10 cellular contexts compared by ENCODE assay signal in the genomic region with DNA sequence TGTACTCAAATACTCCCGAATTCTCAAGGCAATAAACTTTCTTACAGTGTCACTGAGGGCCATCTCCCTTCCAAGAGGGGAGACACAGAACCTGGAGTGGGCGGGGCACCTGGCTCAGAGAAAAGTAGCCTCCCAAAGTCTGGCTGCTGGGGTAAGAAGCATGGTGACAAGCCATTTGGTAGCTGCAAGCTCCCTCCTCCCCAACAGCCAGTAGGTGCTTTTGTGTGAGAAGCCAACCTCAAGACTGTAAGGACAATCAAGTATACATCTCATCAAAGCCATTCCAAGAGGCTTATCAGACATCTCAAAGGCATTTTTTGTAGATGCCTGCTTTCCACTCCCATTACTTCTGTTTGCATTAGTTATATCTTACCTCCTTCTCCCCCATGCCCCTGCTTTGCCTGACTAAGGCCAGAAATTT. TPM values are rescaled to one million over a fixed set of nuclear protein-coding genes. Genes with fewer than 3 reads are reported as not detected.
A peak's percentile ranks its signal among the peaks of the same experiment; 100 is the strongest.
DNase-seq lines count a peak whose midpoint lies in the region; ATAC-seq and TF ChIP-seq lines count a peak whose summit lies in the region.
"Had no signal": no experiment of that assay in that cellular context is flagged by ENCODE, and none has a peak within 500 bp of the region (broad histone marks: within the 10 kb centered on the region; RNA-seq: fewer than 3 reads in every experiment).

No MANE protein-coding gene starts in this region.

- H3K9ac ChIP-seq in fibroblast of lung (ENCODE audit: insufficient read depth, low read length): peak overlapping the region; percentile 84

- no peak overlapping the region for H2AFZ ChIP-seq in fibroblast of lung (ENCODE audit: low read length)

- H3K27me3 ChIP-seq in heart right ventricle (peaks cover 0 to 19% (median 0%) of the 10 kb centered on the region in 7 donors), fibroblast of lung (ENCODE audit: control insufficient read depth, insufficient read depth, low read length) (no peaks in the 10 kb centered on the region)

- DNase-seq in heart right ventricle: peak; percentile 12 to 18
- DNase-seq in Right ventricle myocardium superior: no peak
- DNase-seq in fibroblast of lung (ENCODE audit: low read depth in 2 of 2): peak in 1 of 2 donors; percentile 56
- peak; percentile 28 for DNase-seq in nephron progenitor cell
- no peak for DNase-seq in ureter (ENCODE audit: low spot score)
- DNase-seq in NOMO-1 treated with dmso at 0.1 percent for 144 hours (lab: John Stamatoyannopoulos, UW; ENCODE audit: unreplicated experiment): no peak
- no peak for DNase-seq in LoVo (ENCODE audit: low spot score)
- DNase-seq: NCI-H2171 treated with DMSO at 0.1 percent for 48 hours, T-helper 9 cell had no signal

- no peak for TF ChIP-seq CTCF in heart right ventricle (IDR thresholded peaks at IDR 0.05)
- TF ChIP-seq CTCF in fibroblast of lung (conservative IDR thresholded peaks at IDR 0.05 in 1 of 2, IDR thresholded peaks at IDR 0.05 in 1 of 2; ENCODE audit: low read depth in 1 of 2, low read length in 2 of 2): no peak
- TF ChIP-seq CTCF in nephron progenitor cell (IDR thresholded peaks at IDR 0.05): no peak

- H3K27ac ChIP-seq in heart right ventricle (peak overlapping the region in 9 of 10 donors; percentile 67 to 92 (median 85)), fibroblast of lung (ENCODE audit: insufficient read depth, low read length) (peak overlapping the region; percentile 91)

- no peaks in the 10 kb centered on the region for H3K9me3 Mint-ChIP-seq in nephron progenitor cell

- no peaks in the 10 kb centered on the region for H4K20me1 ChIP-seq in fibroblast of lung (ENCODE audit: control insufficient read depth, extremely low read depth, insufficient read depth, low read length)

- H3K4me1 ChIP-seq in heart right ventricle (peaks cover 0 to 78% (median 56%) of the 10 kb centered on the region in 9 donors), fibroblast of lung (ENCODE audit: control insufficient read depth, extremely low read depth, insufficient read depth, low read length) (peaks cover 13% of the 10 kb centered on the region)

- no peaks in the 10 kb centered on the region for H3K9me3 ChIP-seq in heart right ventricle
- H3K9me3 ChIP-seq in fibroblast of lung (ENCODE audit: control insufficient read depth, insufficient read depth, low read depth, low read length): no peaks in the 10 kb centered on the region

- peaks cover 3% of the 10 kb centered on the region for H3K27me3 Mint-ChIP-seq in nephron progenitor cell (ENCODE audit: low read depth, poor library complexity)

- H3K4me3 ChIP-seq in heart right ventricle (peak overlapping the region; percentile 39 to 74 (median 64)), fibroblast of lung (replicated peaks in 1 of 4; ENCODE audit: control extremely low read depth in 1 of 4, insufficient read depth in 1 of 4, low read depth in 3 of 4, low read length in 4 of 4) (peak overlapping the region; percentile 64 to 96 (median 76))

- H3K36me3 Mint-ChIP-seq in nephron progenitor cell (ENCODE audit: low read depth): no peaks in the 10 kb centered on the region

- WGBS in heart right ventricle, 2 donors: 65 to 94% methylated on average over 2 of the region's 2 CpGs

- H3K36me3 ChIP-seq in heart right ventricle: peaks cover 0 to under 1% (median 0%) of the 10 kb centered on the region in 9 donors
- peaks cover 4% of the 10 kb centered on the region for H3K36me3 ChIP-seq in fibroblast of lung (ENCODE audit: control insufficient read depth, insufficient read depth, low read length)

- H3K27ac Mint-ChIP-seq in nephron progenitor cell: no peak overlapping the region

- peaks cover 64% of the 10 kb centered on the region for H3K79me2 ChIP-seq in fibroblast of lung (ENCODE audit: control insufficient read depth, insufficient read depth, low read length)

- peaks cover 52% of the 10 kb centered on the region for H3K4me1 Mint-ChIP-seq in nephron progenitor cell

- H3K4me2 ChIP-seq in fibroblast of lung (ENCODE audit: extremely low read depth, insufficient read depth, low read length): peak overlapping the region; percentile 94

- intact Hi-C loops in heart right ventricle (cut with DNase I) (loop anchor here in 5 of 10 donors (5.0 to 10.0 kb wide), 5 partner anchors 46 to 124 kb away; no protein-coding TSS in a partner anchor), Right ventricle myocardium superior (cut with DNase I) (loop anchor here (10.0 kb wide), 1 partner anchor 121 kb away; no protein-coding TSS in a partner anchor)

- ATAC-seq in heart right ventricle: no peak
- ATAC-seq in Right ventricle myocardium superior (ENCODE audit: poor library complexity): no peak
- no peak for ATAC-seq in GM19023 (IDR thresholded peaks at IDR 0.05; ENCODE audit: unreplicated experiment)

- H3K4me3 Mint-ChIP-seq in nephron progenitor cell: peak overlapping the region; percentile 99

RNA-seq across cellular contexts. Expression of a gene that starts 1.4 kb away (rescaled TPM):
- total RNA-seq in heart right ventricle (10 to 100 TPM; 14.2 to 64.7 (median 26.6) TPM), Right ventricle myocardium superior (29.9 TPM), fibroblast of lung (161 and 217 TPM in 2 replicates), ureter (77.2 TPM)
- polyA plus RNA-seq in heart right ventricle (10 to 100 TPM in 1 of 2 donors, 1 to 10 TPM in 1; 6.5 to 15.4 TPM), fibroblast of lung (328 and 538 TPM in 2 replicates)
- 211 and 409 TPM in 2 replicates for polyA plus RNA-seq in fibroblast of lung (2012)
- polyA minus RNA-seq in fibroblast of lung (ENCODE audit: low replicate concordance): 185 and 339 TPM in 2 replicates

RNA-seq across cellular contexts. Expression of a gene that starts 59.0 kb away (rescaled TPM):
- total RNA-seq in heart right ventricle (under 1 TPM in 1 of 10 donors, not detected in 9; 0.17 TPM), Right ventricle myocardium superior (not detected), fibroblast of lung (under 0.01 and 0.33 TPM in 2 replicates), ureter (not detected)
- polyA plus RNA-seq in heart right ventricle (not detected), fibroblast of lung (0.06 TPM in 1 of 2 replicates, not detected in the other)
- not detected in 2 replicates for polyA plus RNA-seq in fibroblast of lung (2012)
- not detected in 2 replicates for polyA minus RNA-seq in fibroblast of lung (ENCODE audit: low replicate concordance)

Comparison
In these comparisons a context has a peak if more than half of its experiments do, and no peak if none do; other contexts are left out.
1. DNase-seq: peak in heart right ventricle (2 of 2) and nephron progenitor cell (single experiment); none in Right ventricle myocardium superior (single experiment), ureter (single experiment), NOMO-1 treated with dmso at 0.1 percent for 144 hours (single experiment) and LoVo (single experiment).